In the genomic region with DNA sequence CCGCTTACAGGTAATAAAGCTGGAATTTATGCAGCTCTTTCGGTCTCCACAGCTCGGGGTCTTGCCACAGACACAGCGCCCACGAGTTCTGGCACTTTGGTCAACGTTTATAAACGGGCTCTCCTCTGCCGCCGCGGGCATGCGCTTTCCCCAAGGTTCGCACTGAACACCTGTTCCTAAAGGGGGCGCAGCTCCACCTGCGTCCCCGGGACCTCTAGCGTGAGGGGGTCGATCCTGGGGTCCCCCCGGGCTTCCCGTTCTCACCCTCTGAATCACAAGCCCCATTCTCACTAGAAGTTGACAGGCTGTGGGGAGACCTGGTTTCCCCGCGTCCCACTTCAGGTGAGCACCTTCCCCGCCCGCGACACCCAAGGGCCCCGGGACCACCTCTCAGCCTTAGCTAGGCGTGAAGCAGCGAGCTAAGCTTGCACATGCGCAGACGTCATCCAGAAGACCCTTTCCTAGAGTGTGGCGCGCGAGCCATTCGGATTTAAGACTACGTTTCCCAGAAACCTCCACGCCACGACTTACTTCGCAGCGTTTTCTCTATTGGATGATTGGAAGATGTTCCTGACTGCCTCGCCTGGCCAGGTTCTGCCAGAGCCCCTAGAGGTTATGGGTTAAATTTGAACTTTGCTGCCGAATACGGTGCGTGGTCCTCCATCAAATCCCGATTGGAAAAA, we compare ENCODE assay signal across 8 cellular contexts. TPM values are rescaled to one million over a fixed set of nuclear protein-coding genes. Genes with fewer than 3 reads are reported as not detected.
DNase-seq lines count a peak whose midpoint lies in the region; ATAC-seq and TF ChIP-seq lines count a peak whose summit lies in the region.

No MANE protein-coding gene starts in this region.

- DNase-seq in activated gamma-delta T cell treated with Interleukin-2 at 50 U/mL for 16 hours (peak; percentile 17), activated gamma-delta T cell (lab: John Stamatoyannopoulos, UW) (no peak), NCI-H1694 (lab: John Stamatoyannopoulos, UW) (peak; percentile 94), colonic mucosa (peak; percentile 69), kidney epithelial cell (ENCODE audit: low read depth) (peak; percentile 63)
- DNase-seq in stimulated activated CD4-positive, alpha-beta T cell treated with anti-CD3 and anti-CD28 coated beads, Interleukin-12 subunit alpha, Interleukin-12 subunit beta, amount 100 ng/mL, for 48 hours (ENCODE audit: low read depth in 2 of 3, low spot score in 1 of 3) = peak in 2 of 3 donors; percentile 39 to 41

- H3K27ac ChIP-seq in colonic mucosa = peak overlapping the region; percentile 79

- no peaks in the 10 kb centered on the region for H3K9me3 Mint-ChIP-seq in T-helper 1 cell treated with Interleukin-12 subunit alpha and Interleukin-12 subunit beta and Interleukin-4 antibody, amounts not matched to agents 30 μg/mL and 1 μg/mL, for 36 hours

- TF ChIP-seq CTCF in colonic mucosa (IDR thresholded peaks at IDR 0.05) = no peak
- TF ChIP-seq CTCF in kidney epithelial cell (IDR thresholded peaks at IDR 0.05; ENCODE audit: insufficient read depth, low read length, poor library complexity, severe bottlenecking) = peak; percentile 59

- H3K4me1 ChIP-seq in colonic mucosa = no peaks in the 10 kb centered on the region

- H3K36me3 Mint-ChIP-seq in T-helper 1 cell treated with Interleukin-12 subunit alpha and Interleukin-12 subunit beta and Interleukin-4 antibody, amounts not matched to agents 30 μg/mL and 1 μg/mL, for 36 hours (ENCODE audit: low read depth) = peaks cover 2% of the 10 kb centered on the region

- H3K27me3 ChIP-seq in colonic mucosa (peaks cover 7% of the 10 kb centered on the region), kidney epithelial cell (ENCODE audit: control insufficient read depth, insufficient read depth, low read length) (no peaks in the 10 kb centered on the region)

- no peaks in the 10 kb centered on the region for H3K9me3 ChIP-seq in colonic mucosa

- H3K4me3 ChIP-seq in colonic mucosa = peak overlapping the region; percentile 47
- H3K4me3 ChIP-seq in kidney epithelial cell (ENCODE audit: low read depth, low read length) = peak overlapping the region; percentile 46

- H3K36me3 ChIP-seq in colonic mucosa = no peaks in the 10 kb centered on the region
- H3K36me3 ChIP-seq in kidney epithelial cell (ENCODE audit: control insufficient read depth, insufficient read depth, low read length) = no peaks in the 10 kb centered on the region

- peaks cover 23% of the 10 kb centered on the region for H3K4me1 Mint-ChIP-seq in T-helper 1 cell treated with Interleukin-12 subunit alpha and Interleukin-12 subunit beta and Interleukin-4 antibody, amounts not matched to agents 30 μg/mL and 1 μg/mL, for 36 hours (ENCODE audit: low read depth)

- H3K4me3 Mint-ChIP-seq in T-helper 1 cell treated with Interleukin-12 subunit alpha and Interleukin-12 subunit beta and Interleukin-4 antibody, amounts not matched to agents 30 μg/mL and 1 μg/mL, for 36 hours = peak overlapping the region; percentile 85

- H3K27ac Mint-ChIP-seq in T-helper 1 cell treated with Interleukin-12 subunit alpha and Interleukin-12 subunit beta and Interleukin-4 antibody, amounts not matched to agents 30 μg/mL and 1 μg/mL, for 36 hours = peak overlapping the region; percentile 77

- peak overlapping the region; percentile 60 to 88 for H3K9ac ChIP-seq in colonic mucosa (ENCODE audit: low read depth in 2 of 2, low read length in 2 of 2)

- peaks cover 56% of the 10 kb centered on the region for H3K27me3 Mint-ChIP-seq in T-helper 1 cell treated with Interleukin-12 subunit alpha and Interleukin-12 subunit beta and Interleukin-4 antibody, amounts not matched to agents 30 μg/mL and 1 μg/mL, for 36 hours (ENCODE audit: low read depth)

- ATAC-seq in HG02840 (IDR thresholded peaks at IDR 0.05; ENCODE audit: low FRiP score, unreplicated experiment) = peak; percentile 50

- intact Hi-C loops in colonic mucosa (cut with DNase I) = no loop called here

RNA-seq across cellular contexts. Expression of gene ZNF782, which starts 21.3 kb away (rescaled TPM):
- total RNA-seq in colonic mucosa (1 to 10 TPM; 4.5 TPM), kidney epithelial cell (2.1 and 3.9 TPM in 2 replicates)

RNA-seq across cellular contexts. Expression of gene NUTM2G, which starts 53.0 kb away (rescaled TPM):
- not detected for total RNA-seq in colonic mucosa
- total RNA-seq in kidney epithelial cell = not detected in 2 replicates
